Comparison of ENCODE assay signal across 1 cellular context in the genomic region with DNA sequence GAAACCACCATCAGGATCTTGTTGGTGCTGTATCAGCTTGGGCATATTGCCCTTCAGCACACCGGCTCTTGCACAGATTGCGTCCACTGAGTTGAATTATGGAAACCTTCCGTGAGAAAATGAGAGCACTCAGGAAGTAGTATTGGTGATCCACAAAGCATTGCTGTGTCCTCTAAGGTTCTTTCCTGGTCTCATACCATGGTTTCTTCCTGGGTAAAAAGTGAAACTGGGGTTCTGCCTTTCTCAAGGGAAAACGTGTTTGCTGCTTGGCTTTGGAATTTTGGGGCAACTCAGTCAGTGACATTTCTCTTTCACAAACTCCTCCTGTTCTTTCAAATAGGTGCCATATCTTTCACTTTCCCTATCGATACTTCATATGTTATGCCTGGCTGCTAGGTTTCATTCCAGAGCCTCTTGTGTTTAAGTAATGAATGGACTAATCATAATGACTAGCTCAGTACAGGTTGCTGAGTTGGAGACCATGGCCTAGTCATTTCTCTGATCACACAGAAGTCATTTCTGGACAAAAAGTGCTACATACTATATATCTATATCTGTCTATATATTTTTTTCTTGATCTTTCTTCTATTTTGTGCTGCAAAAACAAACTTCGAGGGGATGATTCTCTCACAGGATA.
A peak's percentile ranks its signal among the peaks of the same experiment; 100 is the strongest.
TF ChIP-seq lines count a peak whose summit lies in the region.

No MANE protein-coding gene starts in this region.

TF ChIP-seq in GM12878, 131 proteins besides CTCF, POLR2A, EP300 and RAD21 (continued from another document):
- peak; percentile 12; the same call in 1 of the 2 replicates for TF ChIP-seq SMC3 (IDR thresholded peaks at IDR 0.05; ENCODE audit: borderline replicate concordance, low read length)
- TF ChIP-seq, protein P1, sequence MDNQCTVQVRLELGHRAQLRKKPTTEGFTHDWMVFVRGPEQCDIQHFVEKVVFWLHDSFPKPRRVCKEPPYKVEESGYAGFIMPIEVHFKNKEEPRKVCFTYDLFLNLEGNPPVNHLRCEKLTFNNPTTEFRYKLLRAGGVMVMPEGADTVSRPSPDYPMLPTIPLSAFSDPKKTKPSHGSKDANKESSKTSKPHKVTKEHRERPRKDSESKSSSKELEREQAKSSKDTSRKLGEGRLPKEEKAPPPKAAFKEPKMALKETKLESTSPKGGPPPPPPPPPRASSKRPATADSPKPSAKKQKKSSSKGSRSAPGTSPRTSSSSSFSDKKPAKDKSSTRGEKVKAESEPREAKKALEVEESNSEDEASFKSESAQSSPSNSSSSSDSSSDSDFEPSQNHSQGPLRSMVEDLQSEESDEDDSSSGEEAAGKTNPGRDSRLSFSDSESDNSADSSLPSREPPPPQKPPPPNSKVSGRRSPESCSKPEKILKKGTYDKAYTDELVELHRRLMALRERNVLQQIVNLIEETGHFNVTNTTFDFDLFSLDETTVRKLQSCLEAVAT (IDR thresholded peaks at IDR 0.05): peak; percentile 40; the same call in 1 of the 2 replicates
- TF ChIP-seq FOXK2 (IDR thresholded peaks at IDR 0.05): no peak
- 0 out of 2 replicates have a peak, but pooled peaks have one; percentile 19 for TF ChIP-seq SMARCA5 (IDR thresholded peaks at IDR 0.05)
- no peak for TF ChIP-seq TARDBP (IDR thresholded peaks at IDR 0.05; ENCODE audit: borderline replicate concordance)
- peak; percentile 55; the same call in 1 of the 2 replicates for TF ChIP-seq HDGF (IDR thresholded peaks at IDR 0.05)
- TF ChIP-seq, protein P2, sequence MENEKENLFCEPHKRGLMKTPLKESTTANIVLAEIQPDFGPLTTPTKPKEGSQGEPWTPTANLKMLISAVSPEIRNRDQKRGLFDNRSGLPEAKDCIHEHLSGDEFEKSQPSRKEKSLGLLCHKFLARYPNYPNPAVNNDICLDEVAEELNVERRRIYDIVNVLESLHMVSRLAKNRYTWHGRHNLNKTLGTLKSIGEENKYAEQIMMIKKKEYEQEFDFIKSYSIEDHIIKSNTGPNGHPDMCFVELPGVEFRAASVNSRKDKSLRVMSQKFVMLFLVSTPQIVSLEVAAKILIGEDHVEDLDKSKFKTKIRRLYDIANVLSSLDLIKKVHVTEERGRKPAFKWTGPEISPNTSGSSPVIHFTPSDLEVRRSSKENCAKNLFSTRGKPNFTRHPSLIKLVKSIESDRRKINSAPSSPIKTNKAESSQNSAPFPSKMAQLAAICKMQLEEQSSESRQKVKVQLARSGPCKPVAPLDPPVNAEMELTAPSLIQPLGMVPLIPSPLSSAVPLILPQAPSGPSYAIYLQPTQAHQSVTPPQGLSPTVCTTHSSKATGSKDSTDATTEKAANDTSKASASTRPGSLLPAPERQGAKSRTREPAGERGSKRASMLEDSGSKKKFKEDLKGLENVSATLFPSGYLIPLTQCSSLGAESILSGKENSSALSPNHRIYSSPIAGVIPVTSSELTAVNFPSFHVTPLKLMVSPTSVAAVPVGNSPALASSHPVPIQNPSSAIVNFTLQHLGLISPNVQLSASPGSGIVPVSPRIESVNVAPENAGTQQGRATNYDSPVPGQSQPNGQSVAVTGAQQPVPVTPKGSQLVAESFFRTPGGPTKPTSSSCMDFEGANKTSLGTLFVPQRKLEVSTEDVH (IDR thresholded peaks at IDR 0.05; ENCODE audit: low read depth, partially characterized antibody): no peak
- no peak for TF ChIP-seq HDAC2 (IDR thresholded peaks at IDR 0.05)
- TF ChIP-seq JUNB (IDR thresholded peaks at IDR 0.05): peak; percentile 64
- TF ChIP-seq SUPT20H (IDR thresholded peaks at IDR 0.05; ENCODE audit: borderline replicate concordance, control insufficient read depth, low read depth, low read length): no peak
- TF ChIP-seq IKZF2 (IDR thresholded peaks at IDR 0.05): peak; percentile 74 to 85
- TF ChIP-seq, protein P3, sequence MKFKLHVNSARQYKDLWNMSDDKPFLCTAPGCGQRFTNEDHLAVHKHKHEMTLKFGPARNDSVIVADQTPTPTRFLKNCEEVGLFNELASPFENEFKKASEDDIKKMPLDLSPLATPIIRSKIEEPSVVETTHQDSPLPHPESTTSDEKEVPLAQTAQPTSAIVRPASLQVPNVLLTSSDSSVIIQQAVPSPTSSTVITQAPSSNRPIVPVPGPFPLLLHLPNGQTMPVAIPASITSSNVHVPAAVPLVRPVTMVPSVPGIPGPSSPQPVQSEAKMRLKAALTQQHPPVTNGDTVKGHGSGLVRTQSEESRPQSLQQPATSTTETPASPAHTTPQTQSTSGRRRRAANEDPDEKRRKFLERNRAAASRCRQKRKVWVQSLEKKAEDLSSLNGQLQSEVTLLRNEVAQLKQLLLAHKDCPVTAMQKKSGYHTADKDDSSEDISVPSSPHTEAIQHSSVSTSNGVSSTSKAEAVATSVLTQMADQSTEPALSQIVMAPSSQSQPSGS (IDR thresholded peaks at IDR 0.05; ENCODE audit: low read length): peak; percentile 61
- TF ChIP-seq, protein P4, sequence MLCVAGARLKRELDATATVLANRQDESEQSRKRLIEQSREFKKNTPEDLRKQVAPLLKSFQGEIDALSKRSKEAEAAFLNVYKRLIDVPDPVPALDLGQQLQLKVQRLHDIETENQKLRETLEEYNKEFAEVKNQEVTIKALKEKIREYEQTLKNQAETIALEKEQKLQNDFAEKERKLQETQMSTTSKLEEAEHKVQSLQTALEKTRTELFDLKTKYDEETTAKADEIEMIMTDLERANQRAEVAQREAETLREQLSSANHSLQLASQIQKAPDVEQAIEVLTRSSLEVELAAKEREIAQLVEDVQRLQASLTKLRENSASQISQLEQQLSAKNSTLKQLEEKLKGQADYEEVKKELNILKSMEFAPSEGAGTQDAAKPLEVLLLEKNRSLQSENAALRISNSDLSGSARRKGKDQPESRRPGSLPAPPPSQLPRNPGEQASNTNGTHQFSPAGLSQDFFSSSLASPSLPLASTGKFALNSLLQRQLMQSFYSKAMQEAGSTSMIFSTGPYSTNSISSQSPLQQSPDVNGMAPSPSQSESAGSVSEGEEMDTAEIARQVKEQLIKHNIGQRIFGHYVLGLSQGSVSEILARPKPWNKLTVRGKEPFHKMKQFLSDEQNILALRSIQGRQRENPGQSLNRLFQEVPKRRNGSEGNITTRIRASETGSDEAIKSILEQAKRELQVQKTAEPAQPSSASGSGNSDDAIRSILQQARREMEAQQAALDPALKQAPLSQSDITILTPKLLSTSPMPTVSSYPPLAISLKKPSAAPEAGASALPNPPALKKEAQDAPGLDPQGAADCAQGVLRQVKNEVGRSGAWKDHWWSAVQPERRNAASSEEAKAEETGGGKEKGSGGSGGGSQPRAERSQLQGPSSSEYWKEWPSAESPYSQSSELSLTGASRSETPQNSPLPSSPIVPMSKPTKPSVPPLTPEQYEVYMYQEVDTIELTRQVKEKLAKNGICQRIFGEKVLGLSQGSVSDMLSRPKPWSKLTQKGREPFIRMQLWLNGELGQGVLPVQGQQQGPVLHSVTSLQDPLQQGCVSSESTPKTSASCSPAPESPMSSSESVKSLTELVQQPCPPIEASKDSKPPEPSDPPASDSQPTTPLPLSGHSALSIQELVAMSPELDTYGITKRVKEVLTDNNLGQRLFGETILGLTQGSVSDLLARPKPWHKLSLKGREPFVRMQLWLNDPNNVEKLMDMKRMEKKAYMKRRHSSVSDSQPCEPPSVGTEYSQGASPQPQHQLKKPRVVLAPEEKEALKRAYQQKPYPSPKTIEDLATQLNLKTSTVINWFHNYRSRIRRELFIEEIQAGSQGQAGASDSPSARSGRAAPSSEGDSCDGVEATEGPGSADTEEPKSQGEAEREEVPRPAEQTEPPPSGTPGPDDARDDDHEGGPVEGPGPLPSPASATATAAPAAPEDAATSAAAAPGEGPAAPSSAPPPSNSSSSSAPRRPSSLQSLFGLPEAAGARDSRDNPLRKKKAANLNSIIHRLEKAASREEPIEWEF (IDR thresholded peaks at IDR 0.05; ENCODE audit: insufficient replicate concordance, low read depth, low read length): peak; percentile 75
- no peak for TF ChIP-seq ESRRA (IDR thresholded peaks at IDR 0.05; ENCODE audit: low read length)
- peak; percentile 67 for TF ChIP-seq NBN (IDR thresholded peaks at IDR 0.05)
- TF ChIP-seq, protein P5, sequence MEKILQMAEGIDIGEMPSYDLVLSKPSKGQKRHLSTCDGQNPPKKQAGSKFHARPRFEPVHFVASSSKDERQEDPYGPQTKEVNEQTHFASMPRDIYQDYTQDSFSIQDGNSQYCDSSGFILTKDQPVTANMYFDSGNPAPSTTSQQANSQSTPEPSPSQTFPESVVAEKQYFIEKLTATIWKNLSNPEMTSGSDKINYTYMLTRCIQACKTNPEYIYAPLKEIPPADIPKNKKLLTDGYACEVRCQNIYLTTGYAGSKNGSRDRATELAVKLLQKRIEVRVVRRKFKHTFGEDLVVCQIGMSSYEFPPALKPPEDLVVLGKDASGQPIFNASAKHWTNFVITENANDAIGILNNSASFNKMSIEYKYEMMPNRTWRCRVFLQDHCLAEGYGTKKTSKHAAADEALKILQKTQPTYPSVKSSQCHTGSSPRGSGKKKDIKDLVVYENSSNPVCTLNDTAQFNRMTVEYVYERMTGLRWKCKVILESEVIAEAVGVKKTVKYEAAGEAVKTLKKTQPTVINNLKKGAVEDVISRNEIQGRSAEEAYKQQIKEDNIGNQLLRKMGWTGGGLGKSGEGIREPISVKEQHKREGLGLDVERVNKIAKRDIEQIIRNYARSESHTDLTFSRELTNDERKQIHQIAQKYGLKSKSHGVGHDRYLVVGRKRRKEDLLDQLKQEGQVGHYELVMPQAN (conservative IDR thresholded peaks at IDR 0.05): no peak
- TF ChIP-seq ZBED1 (IDR thresholded peaks at IDR 0.05; ENCODE audit: borderline replicate concordance): 0 out of 2 replicates have a peak, but pooled peaks have one; percentile 38
- TF ChIP-seq MEF2A (IDR thresholded peaks at IDR 0.05; ENCODE audit: insufficient read depth, low read depth, low read length): no peak
- peak; percentile 40; the same call in 1 of the 2 replicates for TF ChIP-seq MTA3 (IDR thresholded peaks at IDR 0.05; ENCODE audit: borderline replicate concordance, low read length)
- no peak; the same call in 1 of the 2 replicates for TF ChIP-seq PML (IDR thresholded peaks at IDR 0.05; ENCODE audit: low read length)
- TF ChIP-seq NR2F1 (conservative IDR thresholded peaks at IDR 0.05): no peak
- TF ChIP-seq HDAC6 (IDR thresholded peaks at IDR 0.05; ENCODE audit: unreplicated experiment): no peak
- TF ChIP-seq MTA2 (IDR thresholded peaks at IDR 0.05; ENCODE audit: low read depth): peak; percentile 46; the same call in 1 of the 2 replicates
- TF ChIP-seq ATF7 (IDR thresholded peaks at IDR 0.05; ENCODE audit: low read depth): peak; percentile 43; the same call in 1 of the 2 replicates
- no peak for TF ChIP-seq RELA (IDR thresholded peaks at IDR 0.05; ENCODE audit: borderline replicate concordance, partially characterized antibody)
- 0 out of 2 replicates have a peak, but pooled peaks have one; percentile 42 for TF ChIP-seq NFIC (IDR thresholded peaks at IDR 0.05; ENCODE audit: low read depth, low read length)
- TF ChIP-seq IKZF1 (conservative IDR thresholded peaks at IDR 0.05): peak; percentile 81
- TF ChIP-seq, protein P6, sequence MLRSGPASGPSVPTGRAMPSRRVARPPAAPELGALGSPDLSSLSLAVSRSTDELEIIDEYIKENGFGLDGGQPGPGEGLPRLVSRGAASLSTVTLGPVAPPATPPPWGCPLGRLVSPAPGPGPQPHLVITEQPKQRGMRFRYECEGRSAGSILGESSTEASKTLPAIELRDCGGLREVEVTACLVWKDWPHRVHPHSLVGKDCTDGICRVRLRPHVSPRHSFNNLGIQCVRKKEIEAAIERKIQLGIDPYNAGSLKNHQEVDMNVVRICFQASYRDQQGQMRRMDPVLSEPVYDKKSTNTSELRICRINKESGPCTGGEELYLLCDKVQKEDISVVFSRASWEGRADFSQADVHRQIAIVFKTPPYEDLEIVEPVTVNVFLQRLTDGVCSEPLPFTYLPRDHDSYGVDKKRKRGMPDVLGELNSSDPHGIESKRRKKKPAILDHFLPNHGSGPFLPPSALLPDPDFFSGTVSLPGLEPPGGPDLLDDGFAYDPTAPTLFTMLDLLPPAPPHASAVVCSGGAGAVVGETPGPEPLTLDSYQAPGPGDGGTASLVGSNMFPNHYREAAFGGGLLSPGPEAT (IDR thresholded peaks at IDR 0.05; ENCODE audit: low read depth): peak; percentile 49; the same call in 1 of the 2 replicates
- TF ChIP-seq STAT3 (IDR thresholded peaks at IDR 0.05; ENCODE audit: low read depth, low read length): no peak
- peak; percentile 53; the same call in 1 of the 2 replicates for TF ChIP-seq DPF2 (IDR thresholded peaks at IDR 0.05)
- TF ChIP-seq TCF7 (IDR thresholded peaks at IDR 0.05; ENCODE audit: borderline replicate concordance): 0 out of 2 replicates have a peak, but pooled peaks have one; percentile 43
- TF ChIP-seq, protein P7, sequence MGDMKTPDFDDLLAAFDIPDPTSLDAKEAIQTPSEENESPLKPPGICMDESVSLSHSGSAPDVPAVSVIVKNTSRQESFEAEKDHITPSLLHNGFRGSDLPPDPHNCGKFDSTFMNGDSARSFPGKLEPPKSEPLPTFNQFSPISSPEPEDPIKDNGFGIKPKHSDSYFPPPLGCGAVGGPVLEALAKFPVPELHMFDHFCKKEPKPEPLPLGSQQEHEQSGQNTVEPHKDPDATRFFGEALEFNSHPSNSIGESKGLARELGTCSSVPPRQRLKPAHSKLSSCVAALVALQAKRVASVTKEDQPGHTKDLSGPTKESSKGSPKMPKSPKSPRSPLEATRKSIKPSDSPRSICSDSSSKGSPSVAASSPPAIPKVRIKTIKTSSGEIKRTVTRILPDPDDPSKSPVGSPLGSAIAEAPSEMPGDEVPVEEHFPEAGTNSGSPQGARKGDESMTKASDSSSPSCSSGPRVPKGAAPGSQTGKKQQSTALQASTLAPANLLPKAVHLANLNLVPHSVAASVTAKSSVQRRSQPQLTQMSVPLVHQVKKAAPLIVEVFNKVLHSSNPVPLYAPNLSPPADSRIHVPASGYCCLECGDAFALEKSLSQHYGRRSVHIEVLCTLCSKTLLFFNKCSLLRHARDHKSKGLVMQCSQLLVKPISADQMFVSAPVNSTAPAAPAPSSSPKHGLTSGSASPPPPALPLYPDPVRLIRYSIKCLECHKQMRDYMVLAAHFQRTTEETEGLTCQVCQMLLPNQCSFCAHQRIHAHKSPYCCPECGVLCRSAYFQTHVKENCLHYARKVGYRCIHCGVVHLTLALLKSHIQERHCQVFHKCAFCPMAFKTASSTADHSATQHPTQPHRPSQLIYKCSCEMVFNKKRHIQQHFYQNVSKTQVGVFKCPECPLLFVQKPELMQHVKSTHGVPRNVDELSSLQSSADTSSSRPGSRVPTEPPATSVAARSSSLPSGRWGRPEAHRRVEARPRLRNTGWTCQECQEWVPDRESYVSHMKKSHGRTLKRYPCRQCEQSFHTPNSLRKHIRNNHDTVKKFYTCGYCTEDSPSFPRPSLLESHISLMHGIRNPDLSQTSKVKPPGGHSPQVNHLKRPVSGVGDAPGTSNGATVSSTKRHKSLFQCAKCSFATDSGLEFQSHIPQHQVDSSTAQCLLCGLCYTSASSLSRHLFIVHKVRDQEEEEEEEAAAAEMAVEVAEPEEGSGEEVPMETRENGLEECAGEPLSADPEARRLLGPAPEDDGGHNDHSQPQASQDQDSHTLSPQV (IDR thresholded peaks at IDR 0.05): no peak
- TF ChIP-seq EED (IDR thresholded peaks at IDR 0.05; ENCODE audit: low read depth): peak; percentile 87
- TF ChIP-seq, protein P8, sequence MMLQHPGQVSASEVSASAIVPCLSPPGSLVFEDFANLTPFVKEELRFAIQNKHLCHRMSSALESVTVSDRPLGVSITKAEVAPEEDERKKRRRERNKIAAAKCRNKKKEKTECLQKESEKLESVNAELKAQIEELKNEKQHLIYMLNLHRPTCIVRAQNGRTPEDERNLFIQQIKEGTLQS (IDR thresholded peaks at IDR 0.05; ENCODE audit: borderline replicate concordance, extremely low read depth, low read depth, low read length): no peak
- TF ChIP-seq MEF2B (IDR thresholded peaks at IDR 0.05; ENCODE audit: partially characterized antibody, poor library complexity, severe bottlenecking): no peak
